11 cellular contexts compared by ENCODE assay signal in the genomic region with DNA sequence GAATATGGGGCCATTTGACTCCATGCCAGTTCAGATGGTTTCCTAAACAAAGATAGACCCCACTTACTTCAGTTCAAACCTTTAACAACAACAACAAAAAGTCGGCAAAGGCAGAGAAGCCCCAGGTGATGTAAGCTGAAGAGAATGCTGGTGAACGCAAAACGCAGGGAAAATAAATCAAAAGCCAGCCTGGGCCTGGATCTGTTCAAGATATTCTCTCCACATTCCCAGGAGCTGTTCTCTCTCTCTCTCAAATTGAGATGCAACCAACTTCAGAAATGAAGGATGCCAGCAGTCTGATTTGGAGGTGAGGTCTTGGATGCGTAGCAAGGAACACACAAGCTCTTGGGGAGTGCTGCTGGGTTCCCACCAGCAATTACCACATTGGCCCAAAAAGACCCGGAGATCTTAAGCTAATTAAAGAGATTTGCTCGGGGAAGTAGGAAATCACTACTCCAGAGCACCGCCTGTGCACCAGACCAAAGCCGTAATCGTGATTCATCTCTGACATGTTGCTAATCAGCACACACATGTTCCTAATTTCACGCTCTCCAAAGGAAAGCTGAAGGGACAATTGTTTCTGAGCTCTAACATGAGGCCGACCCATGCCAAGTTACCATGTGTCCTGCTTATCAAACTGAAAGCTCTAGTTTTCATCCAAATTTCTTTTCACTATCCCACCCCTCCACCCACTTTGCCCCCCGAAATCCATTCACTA. TPM values are rescaled to one million over a fixed set of nuclear protein-coding genes. Genes with fewer than 3 reads are reported as not detected.
DNase-seq lines count a peak whose midpoint lies in the region; ATAC-seq and TF ChIP-seq lines count a peak whose summit lies in the region.
"Had no signal": no experiment of that assay in that cellular context is flagged by ENCODE, and none has a peak within 500 bp of the region (broad histone marks: within the 10 kb centered on the region; RNA-seq: fewer than 3 reads in every experiment).

No MANE protein-coding gene starts in this region.

- H3K36me3 Mint-ChIP-seq in activated T-cell treated with anti-CD3 and anti-CD28 coated beads, Interleukin-2, amount 50 U/mL, for 4 hours (ENCODE audit: insufficient read depth): no peaks in the 10 kb centered on the region
- H3K36me3 Mint-ChIP-seq in glutamatergic neuron (ENCODE audit: unreplicated experiment): peaks cover 4% of the 10 kb centered on the region

- peaks cover 6% of the 10 kb centered on the region for H3K4me1 ChIP-seq in ACC112 (ENCODE audit: control insufficient read depth, insufficient read depth, low read length, unreplicated experiment)
- H3K4me1 ChIP-seq: A549 had no signal

- peak; percentile 96 for DNase-seq in RPMI7951 (ENCODE audit: low read depth)
- DNase-seq in fibroblast of the conjunctiva (ENCODE audit: low read depth): peak; percentile 68
- DNase-seq in non-pigmented ciliary epithelial cell (ENCODE audit: low read depth): peak; percentile 15
- no peak for DNase-seq in activated T-cell treated with anti-CD3 and anti-CD28 coated beads, Interleukin-2, amount 50 U/mL, for 4 hours
- DNase-seq in glutamatergic neuron: no peak
- DNase-seq in cerebellar nuclear complex (lab: John Stamatoyannopoulos, UW): no peak
- DNase-seq: activated T-cell treated with anti-CD3 and anti-CD28 coated beads, Interleukin-2, amount 50 U/mL, for 48 hours; NCI-H1694 treated with DMSO at 0.1 percent for 48 hours had no signal

- H3K4me1 Mint-ChIP-seq in activated T-cell treated with anti-CD3 and anti-CD28 coated beads, Interleukin-2, amount 50 U/mL, for 4 hours (ENCODE audit: low read depth): no peaks in the 10 kb centered on the region
- peaks cover 24% of the 10 kb centered on the region for H3K4me1 Mint-ChIP-seq in glutamatergic neuron (ENCODE audit: low read depth, unreplicated experiment)

- H3K27me3 Mint-ChIP-seq in activated T-cell treated with anti-CD3 and anti-CD28 coated beads, Interleukin-2, amount 50 U/mL, for 4 hours (ENCODE audit: low read depth): peaks cover 5% of the 10 kb centered on the region
- peaks cover 9% of the 10 kb centered on the region for H3K27me3 Mint-ChIP-seq in glutamatergic neuron (ENCODE audit: unreplicated experiment)

- H3K36me3 ChIP-seq in ACC112 (ENCODE audit: insufficient read depth, low read length): no peaks in the 10 kb centered on the region

- H3K79me2 ChIP-seq in ACC112 (ENCODE audit: control insufficient read depth, insufficient read depth, low read length, unreplicated experiment): no peaks in the 10 kb centered on the region

- no peak for TF ChIP-seq CTCF in glutamatergic neuron (IDR thresholded peaks at IDR 0.05; ENCODE audit: partially characterized antibody, unreplicated experiment)

- H3K4me3 Mint-ChIP-seq in activated T-cell treated with anti-CD3 and anti-CD28 coated beads, Interleukin-2, amount 50 U/mL, for 4 hours: no peak overlapping the region
- no peak overlapping the region for H3K4me3 Mint-ChIP-seq in glutamatergic neuron (ENCODE audit: unreplicated experiment)

- peak overlapping the region; percentile 40 for H3K4me3 ChIP-seq in ACC112 (ENCODE audit: low read depth, low read length)
- H3K4me3 ChIP-seq: A549 had no signal

- no peak overlapping the region for H3K27ac Mint-ChIP-seq in glutamatergic neuron (ENCODE audit: unreplicated experiment)

- ATAC-seq in activated T-cell treated with anti-CD3 and anti-CD28 coated beads, Interleukin-2, amount 50 U/mL, for 4 hours: no peak
- ATAC-seq in GM18907 (IDR thresholded peaks at IDR 0.05; ENCODE audit: unreplicated experiment): no peak
- ATAC-seq: A549 had no signal

- H3K9me3 Mint-ChIP-seq in activated T-cell treated with anti-CD3 and anti-CD28 coated beads, Interleukin-2, amount 50 U/mL, for 4 hours: no peaks in the 10 kb centered on the region
- peaks cover 14% of the 10 kb centered on the region for H3K9me3 Mint-ChIP-seq in glutamatergic neuron (ENCODE audit: unreplicated experiment)

- no peak overlapping the region for H3K27ac ChIP-seq in ACC112 (ENCODE audit: low read depth, low read length)
- H3K27ac ChIP-seq: A549 had no signal

- peaks cover 10% of the 10 kb centered on the region; the same call in 1 of the 2 replicates for H3K27me3 ChIP-seq in ACC112 (ENCODE audit: insufficient read depth, low read length)

- H2AFZ ChIP-seq in ACC112 (ENCODE audit: low read length, unreplicated experiment): peak overlapping the region; percentile 62

RNA-seq across cellular contexts. Expression of a gene that starts 37.1 kb away (rescaled TPM):
- total RNA-seq in RPMI7951 (2014; rRNA removed; shearing (Covaris generic)): 8.8 and 18.7 TPM in 2 replicates
- total RNA-seq in activated T-cell treated with anti-CD3 and anti-CD28 coated beads, Interleukin-2, amount 50 U/mL, for 4 hours: under 1 TPM in 2 of 3 donors, not detected in 1; 0.05 to 0.11 TPM
- total RNA-seq in glutamatergic neuron (ENCODE audit: unreplicated experiment): 31.1 TPM

Comparison
In these comparisons a context has a peak if more than half of its experiments do, and no peak if none do; other contexts are left out.
1. DNase-seq: peak in RPMI7951 (single experiment), fibroblast of the conjunctiva (single experiment) and non-pigmented ciliary epithelial cell (single experiment); none in activated T-cell treated with anti-CD3 and anti-CD28 coated beads, Interleukin-2, amount 50 U/mL, for 4 hours (single experiment), glutamatergic neuron (single experiment) and cerebellar nuclear complex (0 of 2).